ENCODE assay signal across 8 cellular contexts in the genomic region with DNA sequence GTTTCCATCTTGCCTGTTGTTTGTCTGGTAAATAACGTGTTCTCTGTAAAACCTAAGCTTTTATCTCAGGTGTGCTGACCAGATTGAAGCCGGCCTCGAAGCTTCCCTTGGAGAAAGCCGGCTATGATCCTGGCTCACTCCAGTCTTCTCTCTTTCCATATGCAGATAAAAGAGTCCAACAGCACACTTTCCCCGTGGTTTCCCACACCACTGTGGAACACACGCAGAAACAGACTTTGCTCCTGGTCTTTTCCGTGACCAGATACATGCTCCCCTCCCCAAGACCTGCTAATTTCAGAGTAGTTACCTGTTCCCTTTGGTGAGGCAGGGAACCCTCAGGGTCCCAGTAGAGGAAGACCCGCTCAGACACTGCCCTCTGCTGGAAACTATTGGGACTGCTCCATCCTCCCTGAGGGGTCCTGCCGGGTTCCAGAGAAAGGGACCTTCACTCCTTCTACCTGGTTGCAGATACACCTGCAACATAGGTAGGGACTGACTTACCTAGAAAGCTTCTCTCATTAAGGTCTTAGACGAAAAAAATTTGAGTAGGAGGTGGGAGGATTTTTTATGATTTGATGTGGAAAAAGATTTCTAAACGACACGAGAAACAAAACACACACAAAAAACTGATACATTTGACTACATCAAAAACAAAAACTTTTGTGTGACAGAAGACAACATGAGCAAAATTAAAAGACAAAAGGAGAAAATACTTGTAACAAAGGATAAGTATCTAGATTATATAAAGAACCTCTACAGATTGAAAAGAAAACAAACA.
DNase-seq lines count a peak whose midpoint lies in the region; ATAC-seq and TF ChIP-seq lines count a peak whose summit lies in the region.

No MANE protein-coding gene starts in this region.

- H3K36me3 Mint-ChIP-seq in naive B cell = no peaks in the 10 kb centered on the region

- no peak overlapping the region for H3K4me3 Mint-ChIP-seq in naive B cell

- TF ChIP-seq CTCF in 22Rv1 (IDR thresholded peaks at IDR 0.05) (peak; percentile 91), GM12874 (IDR thresholded peaks at IDR 0.05; ENCODE audit: insufficient read depth, low read depth, low read length) (peak; percentile 87)

- H3K4me1 Mint-ChIP-seq in naive B cell = peaks cover 0 to 4% (median 0%) of the 10 kb centered on the region in 3 donors

- ATAC-seq in naive B cell (ENCODE audit: low read depth in 2 of 2) (peak; percentile 38 to 51), HG02763 (IDR thresholded peaks at IDR 0.05; ENCODE audit: unreplicated experiment) (no peak)

- no peak overlapping the region for H3K27ac ChIP-seq in 22Rv1

- peaks cover 0 to 17% (median 16%) of the 10 kb centered on the region in 3 donors for H3K27me3 Mint-ChIP-seq in naive B cell

- no peak overlapping the region for H3K27ac Mint-ChIP-seq in naive B cell

- DNase-seq in NCI-H1105 (lab: John Stamatoyannopoulos, UW) = peak; percentile 53
- DNase-seq in activated CD4-positive, alpha-beta T cell treated with anti-CD3 and anti-CD28 coated beads, Interleukin-2, amount 50 U/mL, for 1 hour = peak; percentile 76
- peak; percentile 61 for DNase-seq in effector CD4-positive, alpha-beta T cell
- DNase-seq in naive B cell = peak; percentile 45
- DNase-seq in stimulated activated naive CD4-positive, alpha-beta T cell treated with Interleukin-2 at 50 U/mL for 16 hours (lab: John Stamatoyannopoulos, UW) = peak; percentile 54

- no peaks in the 10 kb centered on the region for H3K9me3 Mint-ChIP-seq in naive B cell
